Comparison of ENCODE assay signal across 1 cellular context in genomic region chr12:41745593-41745992, GRCh38.
TF ChIP-seq lines count a peak whose summit lies in the region.

No MANE protein-coding gene starts in this region.

TF ChIP-seq in H1, 55 proteins besides CTCF, POLR2A, EP300 and RAD21 (continued from another document):
- TF ChIP-seq CHD7 (IDR thresholded peaks at IDR 0.05; ENCODE audit: insufficient replicate concordance, low read length) (no peak), CEBPB (IDR thresholded peaks at IDR 0.05; ENCODE audit: low read depth, low read length) (no peak), ATF2 (IDR thresholded peaks at IDR 0.05; ENCODE audit: low read length) (no peak), SIX5 (IDR thresholded peaks at IDR 0.05; ENCODE audit: low read depth, low read length) (no peak), HDAC6 (IDR thresholded peaks at IDR 0.05; ENCODE audit: low read depth, low read length) (no peak), TBP (IDR thresholded peaks at IDR 0.05; ENCODE audit: low read depth, low read length) (no peak), CTBP2 (IDR thresholded peaks at IDR 0.05; ENCODE audit: borderline replicate concordance, insufficient read depth, insufficient read length, low read length) (no peak), JUND (IDR thresholded peaks at IDR 0.05; ENCODE audit: low read length) (no peak)
